Comparison of ENCODE assay signal across 8 cellular contexts in the genomic region with DNA sequence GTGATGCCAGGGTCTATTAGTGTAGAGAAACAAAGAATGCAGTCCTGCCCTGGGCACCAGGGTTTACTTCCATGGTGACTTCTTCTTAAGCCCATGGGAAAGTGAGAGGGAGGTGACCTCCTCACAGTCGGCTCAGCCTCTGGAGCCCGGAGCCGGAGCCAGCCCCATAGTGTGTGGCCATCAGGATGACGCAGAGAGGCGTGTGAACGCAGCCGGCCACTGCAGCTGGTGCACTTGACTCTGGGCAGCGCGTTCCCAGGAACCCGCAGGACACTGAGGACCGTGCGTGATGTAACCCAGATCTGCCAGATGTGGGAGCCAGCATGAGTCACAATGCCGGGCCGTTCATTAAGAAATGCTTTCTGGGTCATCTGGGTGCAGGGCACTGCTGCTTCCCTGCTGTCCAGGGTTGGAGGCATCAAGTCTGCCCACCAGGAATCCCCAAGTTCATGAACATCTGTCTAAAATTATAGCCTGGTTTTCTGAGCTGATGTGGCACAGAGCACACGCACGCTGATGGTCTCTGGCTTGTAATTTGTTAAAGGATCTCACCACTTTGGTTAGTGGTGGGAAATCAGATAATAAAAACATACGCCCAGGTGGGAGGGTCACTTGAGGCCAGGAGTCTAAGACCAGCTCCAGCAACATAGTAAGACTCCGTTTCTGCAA.
DNase-seq lines count a peak whose midpoint lies in the region; ATAC-seq, FAIRE-seq and TF ChIP-seq lines count a peak whose summit lies in the region.

No MANE protein-coding gene starts in this region.

- no peak overlapping the region for H3K4me3 Mint-ChIP-seq in activated naive CD8-positive, alpha-beta T cell
- H3K4me3 Mint-ChIP-seq in activated naive CD8-positive, alpha-beta T cell treated with anti-CD3 and anti-CD28 coated beads, Interleukin-2, amount 50 U/mL, for 24 hours, result no peak overlapping the region
- H3K4me3 Mint-ChIP-seq in activated CD8-positive, alpha-beta T cell treated with anti-CD3 and anti-CD28 coated beads for 36 hours, result peak overlapping the region; percentile 22

- H3K27ac Mint-ChIP-seq in activated naive CD8-positive, alpha-beta T cell, result peak overlapping the region; percentile 5
- H3K27ac Mint-ChIP-seq in activated naive CD8-positive, alpha-beta T cell treated with anti-CD3 and anti-CD28 coated beads, Interleukin-2, amount 50 U/mL, for 24 hours, result no peak overlapping the region
- peak overlapping the region; percentile 52 for H3K27ac Mint-ChIP-seq in activated CD8-positive, alpha-beta T cell treated with anti-CD3 and anti-CD28 coated beads for 36 hours

- peak; percentile 49 for FAIRE-seq in pancreas (lab: Jason Lieb, UNC)

- H3K27ac ChIP-seq in pancreas, result peak overlapping the region; percentile 83 to 90 (median 84)

- peaks cover 76% of the 10 kb centered on the region for H3K4me1 Mint-ChIP-seq in activated naive CD8-positive, alpha-beta T cell (ENCODE audit: low read depth)
- peaks cover 85% of the 10 kb centered on the region for H3K4me1 Mint-ChIP-seq in activated naive CD8-positive, alpha-beta T cell treated with anti-CD3 and anti-CD28 coated beads, Interleukin-2, amount 50 U/mL, for 24 hours
- H3K4me1 Mint-ChIP-seq in activated CD8-positive, alpha-beta T cell treated with anti-CD3 and anti-CD28 coated beads for 36 hours (ENCODE audit: low read depth), result peaks cover 84% of the 10 kb centered on the region

- H3K36me3 ChIP-seq in pancreas, result no peaks in the 10 kb centered on the region

- peaks cover 13 to 25% (median 18%) of the 10 kb centered on the region in 3 donors for H3K4me1 ChIP-seq in pancreas

- H3K4me3 ChIP-seq in pancreas, result peak overlapping the region in 2 of 4 donors; percentile 21 to 29

- H3K9me3 ChIP-seq in pancreas, result no peaks in the 10 kb centered on the region

- no peak for TF ChIP-seq CTCF in activated CD8-positive, alpha-beta T cell treated with anti-CD3 and anti-CD28 coated beads for 36 hours (IDR thresholded peaks at IDR 0.05)
- TF ChIP-seq CTCF in pancreas (IDR thresholded peaks at IDR 0.05), result no peak

- 12 to 18% methylated on average over 18 of the region's 18 CpGs for WGBS in pancreas, 2 donors

- H3K9me3 Mint-ChIP-seq in activated naive CD8-positive, alpha-beta T cell (ENCODE audit: low read depth), result peaks cover 3% of the 10 kb centered on the region
- H3K9me3 Mint-ChIP-seq in activated naive CD8-positive, alpha-beta T cell treated with anti-CD3 and anti-CD28 coated beads, Interleukin-2, amount 50 U/mL, for 24 hours, result peaks cover 9% of the 10 kb centered on the region
- H3K9me3 Mint-ChIP-seq in activated CD8-positive, alpha-beta T cell treated with anti-CD3 and anti-CD28 coated beads for 36 hours, result peaks cover 4% of the 10 kb centered on the region

- H3K27me3 Mint-ChIP-seq in activated naive CD8-positive, alpha-beta T cell, result no peaks in the 10 kb centered on the region
- H3K27me3 Mint-ChIP-seq in activated naive CD8-positive, alpha-beta T cell treated with anti-CD3 and anti-CD28 coated beads, Interleukin-2, amount 50 U/mL, for 24 hours, result no peaks in the 10 kb centered on the region
- H3K27me3 Mint-ChIP-seq in activated CD8-positive, alpha-beta T cell treated with anti-CD3 and anti-CD28 coated beads for 36 hours, result no peaks in the 10 kb centered on the region

- peaks cover 14% of the 10 kb centered on the region for H3K36me3 Mint-ChIP-seq in activated naive CD8-positive, alpha-beta T cell
- peaks cover 9% of the 10 kb centered on the region for H3K36me3 Mint-ChIP-seq in activated naive CD8-positive, alpha-beta T cell treated with anti-CD3 and anti-CD28 coated beads, Interleukin-2, amount 50 U/mL, for 24 hours (ENCODE audit: low read depth)
- peaks cover 17% of the 10 kb centered on the region for H3K36me3 Mint-ChIP-seq in activated CD8-positive, alpha-beta T cell treated with anti-CD3 and anti-CD28 coated beads for 36 hours (ENCODE audit: low read depth)

- no peak for DNase-seq in activated naive CD8-positive, alpha-beta T cell treated with anti-CD3 and anti-CD28 coated beads, Interleukin-2, amount 50 U/mL, for 24 hours
- no peak for DNase-seq in activated CD8-positive, alpha-beta T cell treated with anti-CD3 and anti-CD28 coated beads for 36 hours
- DNase-seq in Right ventricle myocardium inferior (ENCODE audit: missing footprints) (peak; percentile 94), pancreas (peak; percentile 93 to 99 (median 99))

- intact Hi-C loops in activated CD8-positive, alpha-beta T cell treated with anti-CD3 and anti-CD28 coated beads for 36 hours (cut with micrococcal nuclease), result no loop called here
- intact Hi-C loops in Right ventricle myocardium inferior (cut with DNase I), result loop anchor here (5.0 kb wide), 2 partner anchors 114 to 116 kb away; a partner anchor contains a TSS
- intact Hi-C loops in pancreas (cut with DNase I), result no loop called here

- CTCF ChIA-PET in activated CD8-positive, alpha-beta T cell treated with anti-CD3 and anti-CD28 coated beads for 36 hours (lab: Charles Lee), result interaction anchor here (0.7 to 2.2 kb wide), 9 partner anchors 9 to 116 kb away, joined by 3 to 9 read pairs (median 3); no protein-coding TSS in a partner anchor

- POLR2A ChIA-PET in activated CD8-positive, alpha-beta T cell treated with anti-CD3 and anti-CD28 coated beads for 36 hours (lab: Charles Lee), result interaction anchor here (0.8 to 2.4 kb wide), 6 partner anchors 9 to 139 kb away, joined by 3 to 8 read pairs (median 4); no protein-coding TSS in a partner anchor

- no peaks in the 10 kb centered on the region for H3K27me3 ChIP-seq in pancreas

- ATAC-seq in activated naive CD8-positive, alpha-beta T cell treated with anti-CD3 and anti-CD28 coated beads, Interleukin-2, amount 50 U/mL, for 24 hours, result no peak
- no peak for ATAC-seq in activated CD8-positive, alpha-beta T cell treated with anti-CD3 and anti-CD28 coated beads for 36 hours
- ATAC-seq in Right ventricle myocardium inferior (peak; percentile 97), pancreas (peak; percentile 94 to 97 (median 96)), HG03280 (IDR thresholded peaks at IDR 0.05; ENCODE audit: unreplicated experiment) (no peak), GM18861 (IDR thresholded peaks at IDR 0.05; ENCODE audit: unreplicated experiment) (no peak), GM19463 (IDR thresholded peaks at IDR 0.05; ENCODE audit: unreplicated experiment) (no peak)

Comparison
In these comparisons a context has a peak if more than half of its experiments do, and no peak if none do; other contexts are left out.
1. ATAC-seq: peak in Right ventricle myocardium inferior (single experiment) and pancreas (4 of 4); none in activated naive CD8-positive, alpha-beta T cell treated with anti-CD3 and anti-CD28 coated beads, Interleukin-2, amount 50 U/mL, for 24 hours (single experiment), activated CD8-positive, alpha-beta T cell treated with anti-CD3 and anti-CD28 coated beads for 36 hours (single experiment), HG03280 (single experiment), GM18861 (single experiment) and GM19463 (single experiment).
2. DNase-seq: peak in Right ventricle myocardium inferior (single experiment) and pancreas (6 of 6); none in activated naive CD8-positive, alpha-beta T cell treated with anti-CD3 and anti-CD28 coated beads, Interleukin-2, amount 50 U/mL, for 24 hours (single experiment) and activated CD8-positive, alpha-beta T cell treated with anti-CD3 and anti-CD28 coated beads for 36 hours (single experiment).